1 cellular context compared by ENCODE assay signal in the genomic region with DNA sequence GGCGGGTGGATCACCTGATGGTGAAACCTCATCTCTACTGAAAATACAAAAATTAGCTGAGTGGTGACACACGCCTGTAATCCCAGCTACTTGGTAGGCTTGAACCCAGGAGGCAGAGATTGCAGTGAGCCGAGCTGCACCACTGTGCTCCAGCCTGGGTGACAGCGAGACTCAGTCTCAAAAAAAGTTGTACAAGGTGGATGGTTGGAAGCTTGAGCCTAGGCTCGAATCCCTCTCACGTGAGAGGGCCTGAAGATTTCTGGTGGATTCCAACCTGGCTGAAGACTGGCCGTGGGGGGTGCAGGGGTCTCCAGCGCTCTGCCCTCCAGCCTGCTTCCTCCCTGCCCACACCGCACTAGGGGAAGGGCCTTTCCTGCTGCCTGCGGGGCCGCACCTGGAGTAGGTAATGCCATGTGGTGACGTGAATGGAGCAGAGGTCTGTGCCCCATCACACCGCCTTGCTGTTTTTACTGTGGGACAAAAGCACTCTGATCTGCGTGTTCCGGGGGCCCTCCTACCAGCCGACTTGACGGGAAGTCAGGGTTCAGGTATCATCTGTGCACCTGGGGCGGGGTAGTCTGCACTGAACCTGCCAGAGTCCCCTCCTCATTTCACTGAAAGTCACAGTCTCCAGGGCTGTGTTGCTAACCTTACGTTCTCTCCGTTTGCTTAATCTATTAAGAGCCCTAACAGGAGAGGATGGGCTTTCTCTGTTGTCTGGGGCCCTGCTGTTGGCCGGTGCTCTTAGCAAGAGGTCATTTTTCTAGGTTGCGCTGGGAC.
TF ChIP-seq lines count a peak whose summit lies in the region.

No MANE protein-coding gene starts in this region.

TF ChIP-seq in SK-N-SH treated with all-trans-retinoic acid at 6 μM for 48 hours, 23 proteins besides CTCF, POLR2A, EP300 and RAD21 (continued from another document):
- TF ChIP-seq, protein P1, sequence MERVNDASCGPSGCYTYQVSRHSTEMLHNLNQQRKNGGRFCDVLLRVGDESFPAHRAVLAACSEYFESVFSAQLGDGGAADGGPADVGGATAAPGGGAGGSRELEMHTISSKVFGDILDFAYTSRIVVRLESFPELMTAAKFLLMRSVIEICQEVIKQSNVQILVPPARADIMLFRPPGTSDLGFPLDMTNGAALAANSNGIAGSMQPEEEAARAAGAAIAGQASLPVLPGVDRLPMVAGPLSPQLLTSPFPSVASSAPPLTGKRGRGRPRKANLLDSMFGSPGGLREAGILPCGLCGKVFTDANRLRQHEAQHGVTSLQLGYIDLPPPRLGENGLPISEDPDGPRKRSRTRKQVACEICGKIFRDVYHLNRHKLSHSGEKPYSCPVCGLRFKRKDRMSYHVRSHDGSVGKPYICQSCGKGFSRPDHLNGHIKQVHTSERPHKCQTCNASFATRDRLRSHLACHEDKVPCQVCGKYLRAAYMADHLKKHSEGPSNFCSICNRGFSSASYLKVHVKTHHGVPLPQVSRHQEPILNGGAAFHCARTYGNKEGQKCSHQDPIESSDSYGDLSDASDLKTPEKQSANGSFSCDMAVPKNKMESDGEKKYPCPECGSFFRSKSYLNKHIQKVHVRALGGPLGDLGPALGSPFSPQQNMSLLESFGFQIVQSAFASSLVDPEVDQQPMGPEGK (CRISPR knock-in tag; IDR thresholded peaks at IDR 0.05; ENCODE audit: borderline replicate concordance), result no peak
- TF ChIP-seq ESRRG (CRISPR knock-in tag; IDR thresholded peaks at IDR 0.05), result no peak
